In genomic region chr6:33192671-33193602, GRCh38 we compare ENCODE assay signal across 8 cellular contexts. TPM values are rescaled to one million over a fixed set of nuclear protein-coding genes. Genes with fewer than 3 reads are reported as not detected.
DNase-seq lines count a peak whose midpoint lies in the region; ATAC-seq and TF ChIP-seq lines count a peak whose summit lies in the region.

No MANE protein-coding gene starts in this region.

- peaks cover 15% of the 10 kb centered on the region for H3K36me3 Mint-ChIP-seq in neural crest cell (ENCODE audit: low read depth)

- peaks cover 43% of the 10 kb centered on the region for H3K27me3 Mint-ChIP-seq in neural crest cell (ENCODE audit: low read depth)

- H3K27ac ChIP-seq in WERI-Rb-1, result peak overlapping the region; percentile 42

- H3K27ac Mint-ChIP-seq in neural crest cell (ENCODE audit: unreplicated experiment), result no peak overlapping the region

- intact Hi-C loops in posterior vena cava (cut with DNase I), result no loop called here

- H3K27me3 ChIP-seq in WERI-Rb-1 (ENCODE audit: insufficient read depth, low read depth, severe bottlenecking), result no peaks in the 10 kb centered on the region

- TF ChIP-seq CTCF in WERI-Rb-1 (IDR thresholded peaks at IDR 0.05; ENCODE audit: low read depth, low read length) (no peak), fibroblast of the aortic adventitia (IDR thresholded peaks at IDR 0.05; ENCODE audit: insufficient read depth, low read length) (no peak), neural crest cell (conservative IDR thresholded peaks at IDR 0.05) (no peak)

- ATAC-seq in GM18498 (IDR thresholded peaks at IDR 0.05; ENCODE audit: unreplicated experiment) (no peak), GM18517 (IDR thresholded peaks at IDR 0.05; ENCODE audit: unreplicated experiment) (no peak), GM21367 (IDR thresholded peaks at IDR 0.05; ENCODE audit: unreplicated experiment) (no peak)

- no peaks in the 10 kb centered on the region for H3K9me3 ChIP-seq in WERI-Rb-1 (ENCODE audit: severe bottlenecking)

- peak overlapping the region; percentile 84 for H3K4me3 Mint-ChIP-seq in neural crest cell

- peak overlapping the region; percentile 72 for H3K4me3 ChIP-seq in WERI-Rb-1 (ENCODE audit: low read depth, low read length)
- peak overlapping the region; percentile 46 for H3K4me3 ChIP-seq in fibroblast of the aortic adventitia (ENCODE audit: low read depth, low read length)

- peaks cover 44% of the 10 kb centered on the region for H3K36me3 ChIP-seq in WERI-Rb-1

- no peaks in the 10 kb centered on the region for H3K9me3 Mint-ChIP-seq in neural crest cell

- DNase-seq in Daoy (ENCODE audit: low read depth) (peak; percentile 39), WERI-Rb-1 (peak; percentile 74), fibroblast of the aortic adventitia (ENCODE audit: low read depth) (no peak), neural crest cell (ENCODE audit: low read depth, low spot score) (peak; percentile 37), posterior vena cava (ENCODE audit: low spot score) (no peak)

- peaks cover 62% of the 10 kb centered on the region for H3K4me1 Mint-ChIP-seq in neural crest cell

RNA-seq across cellular contexts. Expression of gene COL11A2, which starts 0.7 kb away (rescaled TPM):
- total RNA-seq in Daoy (2014; rRNA removed; shearing (Covaris generic)), result 1.6 and 5.5 TPM in 2 replicates
- total RNA-seq in fibroblast of the aortic adventitia (ENCODE audit: low replicate concordance) (0.09 and 0.74 TPM in 2 replicates), neural crest cell (4.2 and 5.9 TPM in 2 replicates), posterior vena cava (1 to 10 TPM in 1 of 2 donors, under 1 TPM in 1; 0.43 to 1.0 TPM)

RNA-seq across cellular contexts. Expression of gene RXRB, which starts 7.5 kb away (rescaled TPM):
- 21.4 and 27.3 TPM in 2 replicates for total RNA-seq in Daoy (2014; rRNA removed; shearing (Covaris generic))
- 11.1 and 22.6 TPM in 2 replicates for total RNA-seq in fibroblast of the aortic adventitia (ENCODE audit: low replicate concordance)
- 31.8 and 33.1 TPM in 2 replicates for total RNA-seq in neural crest cell
- total RNA-seq in posterior vena cava, result 10 to 100 TPM; 31.3 to 31.7 TPM

RNA-seq across cellular contexts. Expression of gene SLC39A7, which starts 7.7 kb away (rescaled TPM):
- 104 and 121 TPM in 2 replicates for total RNA-seq in Daoy (2014; rRNA removed; shearing (Covaris generic))
- total RNA-seq in fibroblast of the aortic adventitia (ENCODE audit: low replicate concordance), result 71.3 and 121 TPM in 2 replicates
- total RNA-seq in neural crest cell, result 95.7 and 103 TPM in 2 replicates
- total RNA-seq in posterior vena cava, result 10 to 100 TPM; 79.4 to 86.2 TPM

RNA-seq across cellular contexts. Expression of gene HSD17B8, which starts 11.5 kb away (rescaled TPM):
- total RNA-seq in Daoy (2014; rRNA removed; shearing (Covaris generic)), result 3.3 and 8.2 TPM in 2 replicates
- total RNA-seq in fibroblast of the aortic adventitia (ENCODE audit: low replicate concordance), result 2.6 and 4.2 TPM in 2 replicates
- 3.3 and 4.4 TPM in 2 replicates for total RNA-seq in neural crest cell
- 1 to 10 TPM; 2.8 to 4.0 TPM for total RNA-seq in posterior vena cava

RNA-seq across cellular contexts. Expression of gene RING1, which starts 15.4 kb away (rescaled TPM):
- total RNA-seq in Daoy (2014; rRNA removed; shearing (Covaris generic)), result 43.4 and 44.9 TPM in 2 replicates
- 28.9 and 46.9 TPM in 2 replicates for total RNA-seq in fibroblast of the aortic adventitia (ENCODE audit: low replicate concordance)
- total RNA-seq in neural crest cell, result 61.2 and 61.7 TPM in 2 replicates
- 10 to 100 TPM; 29.8 to 32.2 TPM for total RNA-seq in posterior vena cava

Comparison
In these comparisons a context has a peak if more than half of its experiments do, and no peak if none do; other contexts are left out.
1. DNase-seq: peak in Daoy (single experiment), WERI-Rb-1 (single experiment) and neural crest cell (single experiment); none in fibroblast of the aortic adventitia (single experiment) and posterior vena cava (single experiment).